8 cellular contexts compared by ENCODE assay signal in the genomic region with DNA sequence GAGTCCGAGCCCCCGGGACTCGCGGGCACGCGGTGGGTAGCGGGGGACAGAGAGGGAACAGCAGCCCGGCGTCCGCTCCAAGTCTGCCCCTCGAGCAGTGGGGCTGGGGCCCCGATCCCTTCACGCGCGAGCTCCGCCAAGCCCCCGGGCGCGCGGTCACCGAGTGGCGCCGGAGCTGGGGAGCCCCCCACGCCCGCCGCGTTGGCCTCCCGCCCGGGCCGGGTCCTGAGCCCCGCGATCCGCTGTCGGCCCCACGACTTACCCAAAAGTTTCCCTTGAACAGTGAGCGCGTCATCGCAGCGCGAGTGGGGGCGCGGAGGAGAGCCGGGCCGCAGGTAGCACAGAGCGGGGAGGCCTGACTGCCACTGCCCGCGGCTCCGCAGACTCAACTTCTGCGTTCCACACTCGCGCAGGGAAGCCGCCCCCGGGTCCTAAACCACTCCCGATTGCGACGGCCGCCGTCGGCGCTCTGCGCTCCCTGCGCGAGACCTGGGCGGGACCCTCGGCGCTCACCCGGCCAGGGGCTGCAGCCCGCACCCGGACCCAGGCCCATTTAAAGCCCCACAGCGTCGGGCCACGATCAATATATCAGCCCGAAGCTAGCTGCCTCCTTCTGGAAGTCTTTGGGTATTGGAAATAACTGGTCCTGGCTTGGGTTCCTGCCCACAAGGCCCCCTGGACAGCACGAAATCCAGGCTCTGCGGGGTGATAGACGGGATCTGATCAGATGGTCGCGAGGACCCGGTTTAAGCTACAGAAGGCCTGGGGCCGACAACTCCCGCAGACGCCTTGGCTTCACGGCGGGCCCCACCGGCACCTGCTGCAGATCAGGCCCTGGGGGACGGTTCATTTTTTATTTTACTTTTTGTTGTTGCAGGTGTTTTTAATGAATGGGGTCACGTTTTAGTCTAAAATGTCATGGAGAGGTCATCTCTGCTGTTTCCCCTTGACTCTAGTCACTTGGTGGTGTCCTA. TPM values are rescaled to one million over a fixed set of nuclear protein-coding genes. Genes with fewer than 3 reads are reported as not detected.
DNase-seq lines count a peak whose midpoint lies in the region; ATAC-seq and TF ChIP-seq lines count a peak whose summit lies in the region.

Gene PSTPIP2, minus strand, starts transcription at position 367 of the 974 bp plus-strand sequence. Its CDS starts 72 bp downstream, at position 295.

- H3K36me3 ChIP-seq in SJSA1, result peaks cover 6% of the 10 kb centered on the region
- no peaks in the 10 kb centered on the region for H3K36me3 ChIP-seq in trophoblast cell (ENCODE audit: control insufficient read depth in 1 of 2, insufficient read depth in 2 of 2, low read length in 2 of 2)
- no peaks in the 10 kb centered on the region for H3K36me3 ChIP-seq in upper lobe of left lung

- H3K4me3 ChIP-seq in SJSA1 (peak within 1 kb of the TSS; percentile 66), trophoblast cell (ENCODE audit: low read depth, low read length) (peak within 1 kb of the TSS; percentile 89), upper lobe of left lung (peak within 1 kb of the TSS; percentile 61 to 70 (median 65))

- ATAC-seq in HG03139 (IDR thresholded peaks at IDR 0.05; ENCODE audit: unreplicated experiment), result peak; percentile 60
- ATAC-seq in Right ventricle myocardium inferior, result peak; percentile 75
- ATAC-seq in upper lobe of left lung (ENCODE audit: low FRiP score in 2 of 2), result peak; percentile 70 to 91

- H3K79me1 ChIP-seq in trophoblast cell (ENCODE audit: low read length), result peaks cover 25% of the 10 kb centered on the region

- peak within 1 kb of the TSS; percentile 74 for H2BK120ac ChIP-seq in trophoblast cell (ENCODE audit: insufficient read depth, low read length, poor library complexity)

- peak within 1 kb of the TSS; percentile 62 for H2AFZ ChIP-seq in trophoblast cell (ENCODE audit: insufficient read depth, low read length, poor library complexity)

- H3K27me3 ChIP-seq in SJSA1 (replicated peaks) (no peaks in the 10 kb centered on the region), trophoblast cell (ENCODE audit: insufficient read depth, low read length) (no peaks in the 10 kb centered on the region), upper lobe of left lung (no peaks in the 10 kb centered on the region)

- peak within 1 kb of the TSS; percentile 73 for H2BK5ac ChIP-seq in trophoblast cell (ENCODE audit: low read depth, low read length, poor library complexity)

- no peak for TF ChIP-seq CTCF in upper lobe of left lung (IDR thresholded peaks at IDR 0.05)

- intact Hi-C loops in Right ventricle myocardium inferior (cut with DNase I), result loop anchor here (5.0 kb wide), 3 partner anchors 105 to 405 kb away; partner anchors contain the start of gene EPG5

- TF ChIP-seq EP300 in upper lobe of left lung (IDR thresholded peaks at IDR 0.05), result no peak

- peak; percentile 16 to 67 (median 65) for DNase-seq in NCI-H1417 (lab: John Stamatoyannopoulos, UW)
- DNase-seq in NCI-H1417 treated with DMSO at 0.1 percent for 48 hours (lab: John Stamatoyannopoulos, UW), result no peak
- peak; percentile 45 to 71 for DNase-seq in SJSA1 (ENCODE audit: low read depth in 1 of 2, low spot score in 2 of 2)
- DNase-seq in activated naive CD4-positive, alpha-beta T cell (lab: John Stamatoyannopoulos, UW), result peak; percentile 10 to 62 (median 33)
- peak; percentile 93 for DNase-seq in Right ventricle myocardium inferior (ENCODE audit: missing footprints)
- peak; percentile 51 to 69 for DNase-seq in trophoblast cell
- peak; percentile 85 to 93 for DNase-seq in upper lobe of left lung

- peak within 1 kb of the TSS; percentile 76 for H4K91ac ChIP-seq in trophoblast cell (ENCODE audit: low read depth, low read length)

- H3K9me3 ChIP-seq in SJSA1 (replicated peaks) (no peaks in the 10 kb centered on the region), trophoblast cell (ENCODE audit: insufficient read depth, low read depth, low read length) (peaks cover 1% of the 10 kb centered on the region), upper lobe of left lung (no peaks in the 10 kb centered on the region)

- H4K8ac ChIP-seq in trophoblast cell (ENCODE audit: low read depth, low read length), result peak within 1 kb of the TSS; percentile 68

- no peak within 1 kb of the TSS for H3K23ac ChIP-seq in trophoblast cell (ENCODE audit: low read length)

- peak within 1 kb of the TSS; percentile 32 for H2BK12ac ChIP-seq in trophoblast cell (ENCODE audit: low read length)

- peak within 1 kb of the TSS; percentile 79 for H3K4me2 ChIP-seq in trophoblast cell (ENCODE audit: low read length)

- H3K18ac ChIP-seq in trophoblast cell (ENCODE audit: low read length), result peak within 1 kb of the TSS; percentile 88

- H3K9ac ChIP-seq in trophoblast cell (ENCODE audit: low read length), result peak within 1 kb of the TSS; percentile 83

- H3K4ac ChIP-seq in trophoblast cell (ENCODE audit: low read depth, low read length), result peak within 1 kb of the TSS; percentile 85

- WGBS in trophoblast cell (ENCODE audit: extremely low coverage, insufficient coverage, insufficient read length), result no CpG with 5 or more reads among the region's 87 CpGs
- WGBS in upper lobe of left lung, 2 donors, result 14 to 52% methylated on average over 11 to 45 of the region's 87 CpGs

- peak within 1 kb of the TSS; percentile 14 for H2AK5ac ChIP-seq in trophoblast cell (ENCODE audit: low read length)

- H3K4me1 ChIP-seq in SJSA1 (replicated peaks) (peaks cover 15% of the 10 kb centered on the region), trophoblast cell (ENCODE audit: control insufficient read depth in 1 of 2, insufficient read depth in 2 of 2, low read length in 2 of 2) (peaks cover 14 to 16% of the 10 kb centered on the region in 2 experiments), upper lobe of left lung (peaks cover 25 to 56% (median 38%) of the 10 kb centered on the region in 4 donors)

- H4K12ac ChIP-seq in trophoblast cell (ENCODE audit: low read depth, low read length), result peak within 1 kb of the TSS; percentile 22

- peak in 2 of 4 donors; percentile 47 to 71 for TF ChIP-seq POLR2A in upper lobe of left lung (IDR thresholded peaks at IDR 0.05)

- peak within 1 kb of the TSS; percentile 54 for H3K14ac ChIP-seq in trophoblast cell (ENCODE audit: low read length)

- H3K27ac ChIP-seq in SJSA1, result no peak within 1 kb of the TSS
- H3K27ac ChIP-seq in trophoblast cell (ENCODE audit: low read depth, low read length), result peak within 1 kb of the TSS; percentile 30
- H3K27ac ChIP-seq in upper lobe of left lung, result peak within 1 kb of the TSS; percentile 11 to 88 (median 72)

- H3K79me2 ChIP-seq in trophoblast cell (ENCODE audit: control insufficient read depth, insufficient read depth, low read length, poor library complexity), result peaks cover 16% of the 10 kb centered on the region

RNA-seq across cellular contexts. Expression of gene PSTPIP2, which starts in this region (rescaled TPM):
- 4.0 and 6.8 TPM in 2 replicates for total RNA-seq in SJSA1 (2014; rRNA removed; shearing (Covaris generic))
- total RNA-seq in Right ventricle myocardium inferior (2.0 TPM), upper lobe of left lung (10 to 100 TPM in 4 of 6 donors, 1 to 10 TPM in 2; 8.9 to 48.2 (median 13.0) TPM)
- polyA plus RNA-seq in trophoblast cell (2013), result 54.5 and 57.4 TPM in 2 replicates
